Comparison of ENCODE assay signal across 17 cellular contexts in the genomic region with DNA sequence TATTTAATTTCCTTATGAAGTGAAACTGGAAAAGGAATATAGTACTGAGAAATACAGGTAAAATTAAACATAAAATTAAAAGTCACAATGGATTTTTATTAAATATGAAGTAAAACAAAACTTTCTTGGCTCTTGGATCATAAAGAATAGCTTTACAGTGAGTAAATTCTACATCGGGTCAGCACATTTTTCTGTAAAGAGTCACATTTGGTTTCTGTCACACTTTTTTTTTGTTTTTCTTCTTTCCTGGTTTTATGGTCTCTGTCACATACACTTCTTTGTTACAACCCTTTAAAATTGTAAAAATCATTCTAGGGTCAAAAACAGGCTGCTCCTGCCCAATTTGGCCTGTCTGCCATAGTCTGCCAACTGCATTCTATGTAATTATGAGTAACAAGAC.
DNase-seq lines count a peak whose midpoint lies in the region; ATAC-seq and TF ChIP-seq lines count a peak whose summit lies in the region.
"Had no signal": no experiment of that assay in that cellular context is flagged by ENCODE, and none has a peak within 500 bp of the region (broad histone marks: within the 10 kb centered on the region; RNA-seq: fewer than 3 reads in every experiment).

No MANE protein-coding gene starts in this region.

- no peaks in the 10 kb centered on the region for H3K4me1 Mint-ChIP-seq in type B pancreatic cell (ENCODE audit: unreplicated experiment)

- H3K4me2 ChIP-seq in GM23248 (ENCODE audit: unreplicated experiment): peak overlapping the region; percentile 3
- H3K4me2 ChIP-seq: BLaER1 had no signal

- peak overlapping the region; percentile 37 for H3K27ac Mint-ChIP-seq in type B pancreatic cell
- H3K27ac Mint-ChIP-seq: CD8-positive, alpha-beta T cell had no signal

- H3K36me3 Mint-ChIP-seq in type B pancreatic cell: no peaks in the 10 kb centered on the region
- H3K36me3 Mint-ChIP-seq: CD8-positive, alpha-beta T cell had no signal

- no peak for ATAC-seq in left lobe of liver
- ATAC-seq: CD8-positive, alpha-beta T cell had no signal

- peaks cover 8% of the 10 kb centered on the region for H3K27me3 Mint-ChIP-seq in type B pancreatic cell

- no peak overlapping the region for H3K9ac ChIP-seq in GM23248
- H3K9ac ChIP-seq: BLaER1 had no signal

- H3K27ac ChIP-seq in GM23248: peak overlapping the region; percentile 58; the same call in 1 of the 2 replicates
- peak overlapping the region; percentile 89 for H3K27ac ChIP-seq in SJSA1
- H3K27ac ChIP-seq: BLaER1, RWPE1 had no signal

- in situ Hi-C loops in GM23248 (cut with MboI): no loop called here

- H3K4me3 Mint-ChIP-seq in type B pancreatic cell: no peak overlapping the region
- H3K4me3 Mint-ChIP-seq: CD8-positive, alpha-beta T cell had no signal

- no peaks in the 10 kb centered on the region for H4K20me1 ChIP-seq in GM23248 (ENCODE audit: insufficient read depth)
- H4K20me1 ChIP-seq: BLaER1 had no signal

- H3K9me3 ChIP-seq in GM23248 (ENCODE audit: low read depth) (no peaks in the 10 kb centered on the region), SJSA1 (replicated peaks) (no peaks in the 10 kb centered on the region)
- H3K9me3 ChIP-seq: BLaER1 had no signal

- H3F3A ChIP-seq in GM23248 (ENCODE audit: insufficient read depth): peaks cover 9% of the 10 kb centered on the region; the same call in 1 of the 2 replicates

- DNase-seq in GM23248 (peak; percentile 50), SJSA1 (ENCODE audit: low read depth in 1 of 2, low spot score in 2 of 2) (peak in 1 of 2 experiments; percentile 52), fibroblast of peridontal ligament (ENCODE audit: extremely low read depth) (peak; percentile 8), type B pancreatic cell (ENCODE audit: extremely low spot score, unreplicated experiment) (no peak), GM20000 (ENCODE audit: low spot score) (no peak), left lobe of liver (ENCODE audit: low spot score) (no peak), NCI-H446 treated with DMSO at 0.1 percent for 48 hours (lab: John Stamatoyannopoulos, UW) (no peak)
- DNase-seq: CD8-positive, alpha-beta T cell; GDM1; GOT3; KG1; NCI-H1092; NCI-H187; NCI-H345; OCI-M1 had no signal

- H3K9me2 ChIP-seq in GM23248 (ENCODE audit: insufficient read depth): no peaks in the 10 kb centered on the region

- H3K36me3 ChIP-seq in GM23248 (ENCODE audit: low read depth): no peaks in the 10 kb centered on the region
- no peaks in the 10 kb centered on the region for H3K36me3 ChIP-seq in SJSA1
- H3K36me3 ChIP-seq: BLaER1 had no signal

- H2AFZ ChIP-seq in GM23248: no peak overlapping the region

- H3K9me3 Mint-ChIP-seq in type B pancreatic cell: peaks cover 3% of the 10 kb centered on the region
- H3K9me3 Mint-ChIP-seq: CD8-positive, alpha-beta T cell had no signal

- H3K4me3 ChIP-seq in GM23248 (no peak overlapping the region), SJSA1 (no peak overlapping the region)
- H3K4me3 ChIP-seq: BLaER1 had no signal

- no peaks in the 10 kb centered on the region for H3K79me2 ChIP-seq in GM23248 (ENCODE audit: insufficient read depth)

- H3K4me1 ChIP-seq in GM23248 (ENCODE audit: insufficient read depth) (peaks cover 41% of the 10 kb centered on the region), SJSA1 (replicated peaks) (peaks cover 57% of the 10 kb centered on the region)
- H3K4me1 ChIP-seq: BLaER1 had no signal

- WGBS in GM23248 (ENCODE audit: low coverage in 1 of 2, low lambda C conversion rate in 2 of 2, missing lambda C conversion rate in 2 of 2), 2 experiments: 0% methylated on average over 1 of the region's 1 CpG

- H3K27me3 ChIP-seq in GM23248 (replicated peaks; ENCODE audit: insufficient read depth) (no peaks in the 10 kb centered on the region), SJSA1 (replicated peaks) (no peaks in the 10 kb centered on the region)
- H3K27me3 ChIP-seq: BLaER1 had no signal

- no peak for TF ChIP-seq CTCF in type B pancreatic cell (conservative IDR thresholded peaks at IDR 0.05)
- TF ChIP-seq CTCF in GM20000 (IDR thresholded peaks at IDR 0.05; ENCODE audit: extremely low read depth, missing control alignments): no peak

Comparison
In these comparisons a context has a peak if more than half of its experiments do, and no peak if none do; other contexts are left out.
1. DNase-seq: peak in GM23248 (single experiment) and fibroblast of peridontal ligament (single experiment); none in type B pancreatic cell (single experiment), GM20000 (single experiment), left lobe of liver (single experiment) and NCI-H446 treated with DMSO at 0.1 percent for 48 hours (single experiment).